ENCODE assay signal across 12 cellular contexts in genomic region chr14:19386996-19387395, GRCh38. TPM values are rescaled to one million over a fixed set of nuclear protein-coding genes. Genes with fewer than 3 reads are reported as not detected.
"Had no signal": no experiment of that assay in that cellular context is flagged by ENCODE, and none has a peak within 500 bp of the region (broad histone marks: within the 10 kb centered on the region; RNA-seq: fewer than 3 reads in every experiment).

No MANE protein-coding gene starts in this region.

RNA-seq across cellular contexts. Expression of gene POTEG, which starts 47.1 kb away (rescaled TPM):
- total RNA-seq: stomach, subcutaneous adipose tissue, suprapubic skin, temporal lobe, thoracic aorta, tibial nerve, transverse colon, upper lobe of left lung, upper lobe of right lung, ureter, urinary bladder, uterus had no signal
- polyA plus RNA-seq: stomach, urinary bladder had no signal
